In the genomic region with DNA sequence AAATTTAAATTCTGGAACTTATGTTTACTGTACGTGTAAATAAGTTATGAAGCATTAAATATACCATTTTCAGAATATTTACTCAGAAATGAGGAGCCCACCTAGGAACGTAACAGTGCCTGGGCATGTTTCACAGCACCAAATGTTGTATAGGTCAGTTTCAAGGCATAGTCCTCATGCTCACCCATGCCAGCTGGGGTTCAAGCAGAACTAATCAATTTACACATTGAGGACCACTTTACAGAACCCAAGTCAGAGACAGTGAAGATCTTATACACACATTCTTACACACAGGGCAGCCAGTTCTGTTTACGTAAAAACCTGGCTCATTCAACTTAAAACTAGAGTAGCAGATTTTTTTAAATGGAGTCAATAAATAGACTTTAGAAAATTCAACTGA, we compare ENCODE assay signal across 20 cellular contexts. TPM values are rescaled to one million over a fixed set of nuclear protein-coding genes. Genes with fewer than 3 reads are reported as not detected.
DNase-seq lines count a peak whose midpoint lies in the region; ATAC-seq and TF ChIP-seq lines count a peak whose summit lies in the region.
"Had no signal": no experiment of that assay in that cellular context is flagged by ENCODE, and none has a peak within 500 bp of the region (broad histone marks: within the 10 kb centered on the region; RNA-seq: fewer than 3 reads in every experiment).

No MANE protein-coding gene starts in this region.

- H3K9ac ChIP-seq in mammary epithelial cell (ENCODE audit: insufficient read depth, low read length) (no peak overlapping the region), OCI-LY1 (ENCODE audit: low read length) (no peak overlapping the region), parathyroid adenoma (no peak overlapping the region)
- H3K9ac ChIP-seq: KMS-11 had no signal

- H4K20me1 ChIP-seq in mammary epithelial cell (ENCODE audit: insufficient read depth, low read length) (no peaks in the 10 kb centered on the region), OCI-LY1 (ENCODE audit: insufficient read depth, low read length) (no peaks in the 10 kb centered on the region)

- H3K27ac ChIP-seq in mammary epithelial cell (ENCODE audit: insufficient read depth, low read depth, low read length) (no peak overlapping the region), breast epithelium (no peak overlapping the region), OCI-LY1 (ENCODE audit: low read depth, low read length, poor library complexity, severe bottlenecking) (no peak overlapping the region), parathyroid adenoma (peak overlapping the region; percentile 77)
- H3K27ac ChIP-seq: C4-2B, KMS-11, sigmoid colon had no signal

- H3K79me2 ChIP-seq in mammary epithelial cell (ENCODE audit: insufficient read depth, low read length): peaks cover 14% of the 10 kb centered on the region
- no peaks in the 10 kb centered on the region for H3K79me2 ChIP-seq in OCI-LY1 (ENCODE audit: insufficient read depth, low read length)
- peaks cover 3% of the 10 kb centered on the region for H3K79me2 ChIP-seq in parathyroid adenoma

- peaks cover 9% of the 10 kb centered on the region for H3K36me3 Mint-ChIP-seq in activated naive CD8-positive, alpha-beta T cell treated with anti-CD3 and anti-CD28 coated beads, Interleukin-2, amount 50 U/mL, for 24 hours (ENCODE audit: low read depth)
- H3K36me3 Mint-ChIP-seq: activated CD4-positive, alpha-beta memory T cell treated with anti-CD3 and anti-CD28 coated beads for 36 hours; naive B cell had no signal

- CTCF ChIA-PET in mammary epithelial cell (lab: Charles Lee; ENCODE audit: low non-redundant PET): no interaction called here

- no peak overlapping the region for H3K27ac Mint-ChIP-seq in activated naive CD8-positive, alpha-beta T cell treated with anti-CD3 and anti-CD28 coated beads, Interleukin-2, amount 50 U/mL, for 24 hours
- H3K27ac Mint-ChIP-seq: memory B cell had no signal

- no peak for TF ChIP-seq CTCF in mammary epithelial cell (conservative IDR thresholded peaks at IDR 0.05 in 1 of 2, IDR thresholded peaks at IDR 0.05 in 1 of 2; ENCODE audit: extremely low read depth in 1 of 2, insufficient read depth in 1 of 2, low read depth in 1 of 2, low read length in 2 of 2)
- no peak for TF ChIP-seq CTCF in breast epithelium (IDR thresholded peaks at IDR 0.05)
- no peak for TF ChIP-seq CTCF in OCI-LY1 (IDR thresholded peaks at IDR 0.05; ENCODE audit: low read length)
- TF ChIP-seq CTCF in parathyroid adenoma (IDR thresholded peaks at IDR 0.05): no peak

- peaks cover 37% of the 10 kb centered on the region for H3K4me1 Mint-ChIP-seq in activated naive CD8-positive, alpha-beta T cell treated with anti-CD3 and anti-CD28 coated beads, Interleukin-2, amount 50 U/mL, for 24 hours

- no peaks in the 10 kb centered on the region for H3K27me3 ChIP-seq in mammary epithelial cell (ENCODE audit: insufficient read depth, low read length)
- no peaks in the 10 kb centered on the region for H3K27me3 ChIP-seq in breast epithelium
- H3K27me3 ChIP-seq in OCI-LY1 (ENCODE audit: insufficient read depth, low read length): no peaks in the 10 kb centered on the region
- H3K27me3 ChIP-seq in parathyroid adenoma (ENCODE audit: control insufficient read depth, insufficient read depth, low read length): no peaks in the 10 kb centered on the region
- H3K27me3 ChIP-seq: sigmoid colon, testis had no signal

- BruUV-seq in mammary epithelial cell (replicated peaks; lab: Mats Ljungman, UMichigan): no TSS peak

- intact Hi-C loops in mammary epithelial cell (cut with micrococcal nuclease): loop anchor here (5.0 kb wide), 1 partner anchor 118 kb away; no protein-coding TSS in a partner anchor
- intact Hi-C loops in breast epithelium (cut with DNase I; ENCODE audit: low total_unique reads): no loop called here

- ATAC-seq in activated naive CD8-positive, alpha-beta T cell treated with anti-CD3 and anti-CD28 coated beads, Interleukin-2, amount 50 U/mL, for 24 hours: no peak
- ATAC-seq in HG02938 (IDR thresholded peaks at IDR 0.05; ENCODE audit: unreplicated experiment): no peak
- ATAC-seq: T-cell had no signal

- H3K4me2 ChIP-seq in mammary epithelial cell (ENCODE audit: insufficient read depth, low read depth, low read length) (peak overlapping the region; percentile 92), OCI-LY1 (ENCODE audit: low read length) (peak overlapping the region; percentile 84; the same call in 1 of the 2 replicates), parathyroid adenoma (ENCODE audit: low read length) (no peak overlapping the region)

- WGBS in mammary epithelial cell (ENCODE audit: low coverage, missing lambda C conversion rate): 98% methylated on average over 3 of the region's 3 CpGs

- no peak for TF ChIP-seq POLR2A in breast epithelium (IDR thresholded peaks at IDR 0.05)

- in situ Hi-C loops in mammary epithelial cell (cut with MboI; ENCODE audit: low sequenced_read_pairs in 2 of 2): no loop called here

- dilution Hi-C loops in mammary epithelial cell (cut with HindIII; ENCODE audit: low sequenced_read_pairs): no loop called here

- H3F3A ChIP-seq in OCI-LY1 (ENCODE audit: insufficient read depth, low read length): no peaks in the 10 kb centered on the region

- H2AFZ ChIP-seq in mammary epithelial cell (ENCODE audit: low read depth, low read length) (no peak overlapping the region), OCI-LY1 (ENCODE audit: low read length) (no peak overlapping the region), parathyroid adenoma (no peak overlapping the region)

- DNase-seq in mammary epithelial cell (no peak), breast epithelium (ENCODE audit: low spot score in 2 of 2) (no peak), SHP77 treated with DMSO at 0.1 percent for 48 hours (lab: John Stamatoyannopoulos, UW) (no peak), NCI-H446 treated with DMSO at 0.1 percent for 48 hours (lab: John Stamatoyannopoulos, UW) (no peak)
- no peak for DNase-seq in activated naive CD8-positive, alpha-beta T cell treated with anti-CD3 and anti-CD28 coated beads, Interleukin-2, amount 50 U/mL, for 24 hours
- DNase-seq: activated CD4-positive, alpha-beta memory T cell treated with anti-CD3 and anti-CD28 coated beads for 36 hours; activated naive CD4-positive, alpha-beta T cell treated with anti-CD3 and anti-CD28 coated beads, Interleukin-2, amount 50 U/mL, for 16 hours; activated T-cell treated with anti-CD3 and anti-CD28 coated beads, Interleukin-2, amount 50 U/mL, for 24 hours; naive B cell; NCI-H2029 treated with DMSO at 0.1 percent for 48 hours; NCI-H510A; sigmoid colon; T-cell; testis had no signal

- H3K9me3 Mint-ChIP-seq in activated naive CD8-positive, alpha-beta T cell treated with anti-CD3 and anti-CD28 coated beads, Interleukin-2, amount 50 U/mL, for 24 hours: no peaks in the 10 kb centered on the region
- H3K9me3 Mint-ChIP-seq: activated CD4-positive, alpha-beta memory T cell treated with anti-CD3 and anti-CD28 coated beads for 36 hours; activated T-cell treated with anti-CD3 and anti-CD28 coated beads, Interleukin-2, amount 50 U/mL, for 24 hours; memory B cell; naive B cell; T-cell had no signal

- H3K9me3 ChIP-seq in mammary epithelial cell (replicated peaks; ENCODE audit: insufficient read depth, low read length) (no peaks in the 10 kb centered on the region), breast epithelium (no peaks in the 10 kb centered on the region), OCI-LY1 (ENCODE audit: low read length) (no peaks in the 10 kb centered on the region), parathyroid adenoma (ENCODE audit: control insufficient read depth, low read length) (no peaks in the 10 kb centered on the region)
- H3K9me3 ChIP-seq: sigmoid colon, testis had no signal

- peaks cover 11% of the 10 kb centered on the region for H3K4me1 ChIP-seq in mammary epithelial cell (ENCODE audit: insufficient read depth, low read length)
- no peaks in the 10 kb centered on the region for H3K4me1 ChIP-seq in breast epithelium
- H3K4me1 ChIP-seq in OCI-LY1 (ENCODE audit: insufficient read depth, low read length, severe bottlenecking): peaks cover 33% of the 10 kb centered on the region
- H3K4me1 ChIP-seq in parathyroid adenoma: peaks cover 10% of the 10 kb centered on the region

- H3K4me3 ChIP-seq in mammary epithelial cell (replicated peaks in 1 of 3; ENCODE audit: insufficient read depth in 1 of 3, low read depth in 2 of 3, low read length in 3 of 3) (no peak overlapping the region), breast epithelium (no peak overlapping the region), OCI-LY1 (ENCODE audit: low read depth, low read length, poor library complexity, severe bottlenecking) (no peak overlapping the region), parathyroid adenoma (ENCODE audit: low read depth, low read length) (no peak overlapping the region)
- H3K4me3 ChIP-seq: sigmoid colon, testis had no signal

- H3K36me3 ChIP-seq in mammary epithelial cell (ENCODE audit: insufficient read depth, low read length): no peaks in the 10 kb centered on the region
- no peaks in the 10 kb centered on the region for H3K36me3 ChIP-seq in breast epithelium
- no peaks in the 10 kb centered on the region for H3K36me3 ChIP-seq in OCI-LY1 (ENCODE audit: insufficient read depth, low read length)
- H3K36me3 ChIP-seq in parathyroid adenoma (ENCODE audit: control insufficient read depth, insufficient read depth, low read length): no peaks in the 10 kb centered on the region
- H3K36me3 ChIP-seq: sigmoid colon had no signal

- peaks cover under 1% of the 10 kb centered on the region for H3K27me3 Mint-ChIP-seq in activated naive CD8-positive, alpha-beta T cell treated with anti-CD3 and anti-CD28 coated beads, Interleukin-2, amount 50 U/mL, for 24 hours
- H3K27me3 Mint-ChIP-seq: activated CD4-positive, alpha-beta memory T cell treated with anti-CD3 and anti-CD28 coated beads for 36 hours; activated T-cell treated with anti-CD3 and anti-CD28 coated beads, Interleukin-2, amount 50 U/mL, for 24 hours had no signal

- H3K4me3 Mint-ChIP-seq in activated naive CD8-positive, alpha-beta T cell treated with anti-CD3 and anti-CD28 coated beads, Interleukin-2, amount 50 U/mL, for 24 hours: peak overlapping the region; percentile 39

- no peaks in the 10 kb centered on the region for H3K9me2 ChIP-seq in OCI-LY1 (ENCODE audit: low read depth, low read length)

RNA-seq across cellular contexts. Expression of a gene that starts 2.0 kb away (rescaled TPM):
- total RNA-seq in mammary epithelial cell (10 to 100 TPM; 10.7 to 14.5 TPM), breast epithelium (10 to 100 TPM; 10.2 to 17.9 (median 15.7) TPM)
- polyA plus RNA-seq in mammary epithelial cell: 5.1 TPM
- polyA minus RNA-seq in mammary epithelial cell: 12.3 TPM
